1 cellular context compared by ENCODE assay signal in the genomic region with DNA sequence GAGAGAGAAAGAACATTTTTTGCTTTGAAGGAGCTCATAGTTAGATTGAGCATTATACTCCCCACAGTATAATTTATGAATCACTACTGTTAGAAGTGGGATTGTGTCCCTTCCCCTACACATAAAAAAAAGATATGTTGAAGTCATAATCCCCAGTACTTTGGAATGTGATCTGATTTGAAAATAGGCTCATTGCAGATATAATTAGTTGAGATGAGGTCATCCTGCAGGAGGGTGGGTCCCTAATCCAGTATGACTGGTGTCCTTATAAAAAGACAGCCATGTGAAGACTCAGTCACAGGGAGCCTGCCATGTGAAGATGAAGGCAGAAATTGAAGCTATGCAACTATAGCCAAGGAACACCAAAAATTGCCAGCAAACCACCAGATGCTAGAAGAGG.
A peak's percentile ranks its signal among the peaks of the same experiment; 100 is the strongest.
TF ChIP-seq lines count a peak whose summit lies in the region.

No MANE protein-coding gene starts in this region.

TF ChIP-seq in HEK293, 187 proteins besides CTCF, POLR2A, EP300 and RAD21 (continued from another document and continues in another):
- TF ChIP-seq PRDM10 (tag by site-specific recombination; IDR thresholded peaks at IDR 0.05), result 0 out of 2 replicates have a peak, but pooled peaks have one; percentile 16
- TF ChIP-seq ZEB2 (tag by site-specific recombination; IDR thresholded peaks at IDR 0.05), result peak; percentile 61; the same call in 1 of the 2 replicates
- TF ChIP-seq ZBTB1 (tag by site-specific recombination; IDR thresholded peaks at IDR 0.05), result no peak
- TF ChIP-seq MZF1 (tag by site-specific recombination; IDR thresholded peaks at IDR 0.05; ENCODE audit: borderline replicate concordance), result peak; percentile 68; the same call in 1 of the 2 replicates
- TF ChIP-seq ZSCAN16 (tag by site-specific recombination; IDR thresholded peaks at IDR 0.05), result no peak
- TF ChIP-seq ZNF112 (tag by site-specific recombination; IDR thresholded peaks at IDR 0.05), result no peak
- TF ChIP-seq ELK4 (IDR thresholded peaks at IDR 0.05; ENCODE audit: borderline replicate concordance, low read depth, low read length), result no peak
- TF ChIP-seq BCL11B (tag by site-specific recombination; IDR thresholded peaks at IDR 0.05; ENCODE audit: low read depth), result no peak
- no peak for TF ChIP-seq ZNF23 (tag by site-specific recombination; IDR thresholded peaks at IDR 0.05; ENCODE audit: borderline replicate concordance)
- TF ChIP-seq, protein P1, sequence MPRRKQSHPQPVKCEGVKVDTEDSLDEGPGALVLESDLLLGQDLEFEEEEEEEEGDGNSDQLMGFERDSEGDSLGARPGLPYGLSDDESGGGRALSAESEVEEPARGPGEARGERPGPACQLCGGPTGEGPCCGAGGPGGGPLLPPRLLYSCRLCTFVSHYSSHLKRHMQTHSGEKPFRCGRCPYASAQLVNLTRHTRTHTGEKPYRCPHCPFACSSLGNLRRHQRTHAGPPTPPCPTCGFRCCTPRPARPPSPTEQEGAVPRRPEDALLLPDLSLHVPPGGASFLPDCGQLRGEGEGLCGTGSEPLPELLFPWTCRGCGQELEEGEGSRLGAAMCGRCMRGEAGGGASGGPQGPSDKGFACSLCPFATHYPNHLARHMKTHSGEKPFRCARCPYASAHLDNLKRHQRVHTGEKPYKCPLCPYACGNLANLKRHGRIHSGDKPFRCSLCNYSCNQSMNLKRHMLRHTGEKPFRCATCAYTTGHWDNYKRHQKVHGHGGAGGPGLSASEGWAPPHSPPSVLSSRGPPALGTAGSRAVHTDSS (tag by site-specific recombination; IDR thresholded peaks at IDR 0.05), result no peak
- TF ChIP-seq, protein P2, sequence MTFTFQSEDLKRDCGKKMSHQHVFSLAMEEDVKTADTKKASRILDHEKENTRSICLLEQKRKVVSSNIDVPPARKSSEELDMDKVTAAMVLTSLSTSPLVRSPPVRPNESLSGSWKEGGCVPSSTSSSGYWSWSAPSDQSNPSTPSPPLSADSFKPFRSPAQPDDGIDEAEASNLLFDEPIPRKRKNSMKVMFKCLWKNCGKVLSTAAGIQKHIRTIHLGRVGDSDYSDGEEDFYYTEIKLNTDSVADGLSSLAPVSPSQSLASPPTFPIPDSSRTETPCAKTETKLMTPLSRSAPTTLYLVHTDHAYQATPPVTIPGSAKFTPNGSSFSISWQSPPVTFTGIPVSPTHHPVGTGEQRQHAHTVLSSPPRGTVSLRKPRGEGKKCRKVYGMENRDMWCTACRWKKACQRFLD (tag by site-specific recombination; IDR thresholded peaks at IDR 0.05), result no peak
- no peak for TF ChIP-seq MYNN (tag by site-specific recombination; IDR thresholded peaks at IDR 0.05; ENCODE audit: borderline replicate concordance)
- no peak for TF ChIP-seq ZNF707 (tag by site-specific recombination; IDR thresholded peaks at IDR 0.05)
- no peak for TF ChIP-seq TCF7L2 (IDR thresholded peaks at IDR 0.05; ENCODE audit: borderline replicate concordance, low read depth, low read length)
- TF ChIP-seq HIC1 (tag by site-specific recombination; IDR thresholded peaks at IDR 0.05), result 0 out of 2 replicates have a peak, but pooled peaks have one; percentile 50
- no peak for TF ChIP-seq GLI2 (tag by site-specific recombination; IDR thresholded peaks at IDR 0.05; ENCODE audit: borderline replicate concordance, low read depth)
- TF ChIP-seq ZNF221 (tag by site-specific recombination; IDR thresholded peaks at IDR 0.05; ENCODE audit: borderline replicate concordance), result no peak
- no peak for TF ChIP-seq ZNF423 (tag by site-specific recombination; IDR thresholded peaks at IDR 0.05)
- no peak for TF ChIP-seq ZNF19 (tag by site-specific recombination; IDR thresholded peaks at IDR 0.05; ENCODE audit: low read depth)
- no peak for TF ChIP-seq ZNF701 (tag by site-specific recombination; IDR thresholded peaks at IDR 0.05)
- no peak for TF ChIP-seq ZBTB20 (tag by site-specific recombination; IDR thresholded peaks at IDR 0.05)
- TF ChIP-seq KLF10 (tag by site-specific recombination; IDR thresholded peaks at IDR 0.05), result 0 out of 2 replicates have a peak, but pooled peaks have one; percentile 23
- TF ChIP-seq ZNF366 (tag by site-specific recombination; conservative IDR thresholded peaks at IDR 0.05), result peak; percentile 16; the same call in 1 of the 2 replicates
- TF ChIP-seq ZNF776 (tag by site-specific recombination; IDR thresholded peaks at IDR 0.05; ENCODE audit: borderline replicate concordance), result no peak
- no peak for TF ChIP-seq WT1 (tag by site-specific recombination; IDR thresholded peaks at IDR 0.05)
- TF ChIP-seq ZBTB21 (tag by site-specific recombination; IDR thresholded peaks at IDR 0.05), result no peak
- no peak for TF ChIP-seq ZNF510 (tag by site-specific recombination; IDR thresholded peaks at IDR 0.05; ENCODE audit: insufficient replicate concordance)
- TF ChIP-seq MEIS1 (CRISPR knock-in tag; IDR thresholded peaks at IDR 0.05; ENCODE audit: borderline replicate concordance), result no peak
- no peak for TF ChIP-seq ZNF768 (tag by site-specific recombination; IDR thresholded peaks at IDR 0.05)
- TF ChIP-seq ZBTB48 (tag by site-specific recombination; IDR thresholded peaks at IDR 0.05), result no peak; the same call in 1 of the 2 replicates
- no peak for TF ChIP-seq BCL11A (tag by site-specific recombination; IDR thresholded peaks at IDR 0.05; ENCODE audit: low read depth)
- TF ChIP-seq RBAK (tag by site-specific recombination; IDR thresholded peaks at IDR 0.05), result no peak
- TF ChIP-seq ZBTB11 (tag by site-specific recombination; conservative IDR thresholded peaks at IDR 0.05; ENCODE audit: low read depth), result no peak
- TF ChIP-seq ZNF629 (tag by site-specific recombination; IDR thresholded peaks at IDR 0.05), result peak; percentile 72
- TF ChIP-seq ZNF677 (tag by site-specific recombination; IDR thresholded peaks at IDR 0.05), result no peak
- TF ChIP-seq ZFP69B (tag by site-specific recombination; IDR thresholded peaks at IDR 0.05), result peak; percentile 78
- no peak for TF ChIP-seq ZNF571 (tag by site-specific recombination; IDR thresholded peaks at IDR 0.05)
- TF ChIP-seq, protein P3, sequence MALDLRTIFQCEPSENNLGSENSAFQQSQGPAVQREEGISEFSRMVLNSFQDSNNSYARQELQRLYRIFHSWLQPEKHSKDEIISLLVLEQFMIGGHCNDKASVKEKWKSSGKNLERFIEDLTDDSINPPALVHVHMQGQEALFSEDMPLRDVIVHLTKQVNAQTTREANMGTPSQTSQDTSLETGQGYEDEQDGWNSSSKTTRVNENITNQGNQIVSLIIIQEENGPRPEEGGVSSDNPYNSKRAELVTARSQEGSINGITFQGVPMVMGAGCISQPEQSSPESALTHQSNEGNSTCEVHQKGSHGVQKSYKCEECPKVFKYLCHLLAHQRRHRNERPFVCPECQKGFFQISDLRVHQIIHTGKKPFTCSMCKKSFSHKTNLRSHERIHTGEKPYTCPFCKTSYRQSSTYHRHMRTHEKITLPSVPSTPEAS (tag by site-specific recombination; IDR thresholded peaks at IDR 0.05), result no peak
- TF ChIP-seq KLF1 (tag by site-specific recombination; IDR thresholded peaks at IDR 0.05), result no peak
- no peak for TF ChIP-seq ZNF416 (tag by site-specific recombination; IDR thresholded peaks at IDR 0.05)
- no peak for TF ChIP-seq ZNF335 (tag by site-specific recombination; conservative IDR thresholded peaks at IDR 0.05)
- TF ChIP-seq ZNF555 (tag by site-specific recombination; conservative IDR thresholded peaks at IDR 0.05), result no peak
- no peak for TF ChIP-seq ZNF302 (tag by site-specific recombination; IDR thresholded peaks at IDR 0.05; ENCODE audit: low read depth)
- TF ChIP-seq SETDB1 (IDR thresholded peaks at IDR 0.05; ENCODE audit: insufficient read length, low read length), result no peak
- TF ChIP-seq ZNF394 (tag by site-specific recombination; IDR thresholded peaks at IDR 0.05; ENCODE audit: borderline replicate concordance), result no peak
- TF ChIP-seq ZNF354C (tag by site-specific recombination; IDR thresholded peaks at IDR 0.05; ENCODE audit: borderline replicate concordance, low read depth), result no peak
- TF ChIP-seq ZNF561 (tag by site-specific recombination; IDR thresholded peaks at IDR 0.05; ENCODE audit: borderline replicate concordance), result no peak
- TF ChIP-seq, protein P4, sequence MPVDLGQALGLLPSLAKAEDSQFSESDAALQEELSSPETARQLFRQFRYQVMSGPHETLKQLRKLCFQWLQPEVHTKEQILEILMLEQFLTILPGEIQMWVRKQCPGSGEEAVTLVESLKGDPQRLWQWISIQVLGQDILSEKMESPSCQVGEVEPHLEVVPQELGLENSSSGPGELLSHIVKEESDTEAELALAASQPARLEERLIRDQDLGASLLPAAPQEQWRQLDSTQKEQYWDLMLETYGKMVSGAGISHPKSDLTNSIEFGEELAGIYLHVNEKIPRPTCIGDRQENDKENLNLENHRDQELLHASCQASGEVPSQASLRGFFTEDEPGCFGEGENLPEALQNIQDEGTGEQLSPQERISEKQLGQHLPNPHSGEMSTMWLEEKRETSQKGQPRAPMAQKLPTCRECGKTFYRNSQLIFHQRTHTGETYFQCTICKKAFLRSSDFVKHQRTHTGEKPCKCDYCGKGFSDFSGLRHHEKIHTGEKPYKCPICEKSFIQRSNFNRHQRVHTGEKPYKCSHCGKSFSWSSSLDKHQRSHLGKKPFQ (tag by site-specific recombination; IDR thresholded peaks at IDR 0.05), result no peak
- TF ChIP-seq ZNF133 (tag by site-specific recombination; IDR thresholded peaks at IDR 0.05), result no peak
- TF ChIP-seq SP7 (tag by site-specific recombination; IDR thresholded peaks at IDR 0.05), result peak; percentile 59
